ENCODE assay signal across 1 cellular context in genomic region chr15:69604050-69604378, GRCh38.
TF ChIP-seq lines count a peak whose summit lies in the region.

No MANE protein-coding gene starts in this region.

TF ChIP-seq in liver, 16 proteins besides CTCF, POLR2A, EP300 and RAD21 (continued from another document):
- no peak for TF ChIP-seq REST (IDR thresholded peaks at IDR 0.05)
- no peak for TF ChIP-seq HNF4G (IDR thresholded peaks at IDR 0.05)
- no peak for TF ChIP-seq EGR1 (IDR thresholded peaks at IDR 0.05; ENCODE audit: low read depth in 2 of 2)
